ENCODE assay signal across 1 cellular context in genomic region chr19:13045812-13046211, GRCh38.
TF ChIP-seq lines count a peak whose summit lies in the region.

No MANE protein-coding gene starts in this region.

TF ChIP-seq in GM23338, 12 proteins besides CTCF, POLR2A, EP300 and RAD21 (continued from another document):
- TF ChIP-seq ZNF462 (CRISPR knock-in tag; IDR thresholded peaks at IDR 0.05) (no peak), JUNB (IDR thresholded peaks at IDR 0.05; ENCODE audit: unreplicated experiment) (no peak), ETS1 (IDR thresholded peaks at IDR 0.05) (no peak), ZNF114 (CRISPR knock-in tag; IDR thresholded peaks at IDR 0.05) (no peak), CREB1 (CRISPR knock-in tag; IDR thresholded peaks at IDR 0.05; ENCODE audit: low read depth) (no peak), REST (IDR thresholded peaks at IDR 0.05; ENCODE audit: unreplicated experiment) (no peak)
